ENCODE assay signal across 9 cellular contexts in genomic region chrX:53320543-53321215, GRCh38. TPM values are rescaled to one million over a fixed set of nuclear protein-coding genes. Genes with fewer than 3 reads are reported as not detected.
A peak's percentile ranks its signal among the peaks of the same experiment; 100 is the strongest.
DNase-seq lines count a peak whose midpoint lies in the region; ATAC-seq lines count a peak whose summit lies in the region.
"Had no signal": no experiment of that assay in that cellular context is flagged by ENCODE, and none has a peak within 500 bp of the region (broad histone marks: within the 10 kb centered on the region; RNA-seq: fewer than 3 reads in every experiment).

No MANE protein-coding gene starts in this region.

- intact Hi-C loops in right cardiac atrium (cut with DNase I): no loop called here

- WGBS in right cardiac atrium: under 1% methylated on average over 68 of the region's 71 CpGs

- DNase-seq in NCI-H1417 (lab: John Stamatoyannopoulos, UW): peak in 2 of 3 experiments; percentile 27 to 41
- DNase-seq in NCI-H1417 treated with DMSO at 0.1 percent for 48 hours (lab: John Stamatoyannopoulos, UW): no peak
- DNase-seq in activated naive CD4-positive, alpha-beta T cell treated with Interleukin-2 at 50 U/mL for 16 hours: peak; percentile 11
- DNase-seq in right cardiac atrium: peak in 1 of 3 donors; percentile 51
- DNase-seq in ACHN: no peak

- H3K27me3 ChIP-seq in right cardiac atrium (ENCODE audit: control insufficient read depth, insufficient read depth): no peaks in the 10 kb centered on the region

- H3K4me3 ChIP-seq in right cardiac atrium (ENCODE audit: low read length) (peak overlapping the region; percentile 77), skin epidermis (peak overlapping the region; percentile 34 to 60 (median 45))
- H3K4me3 ChIP-seq: BLaER1 treated with 17β-estradiol and CSF1 and Interleukin-3, amounts not matched to agents 10 nM and 100 nM had no signal

- in situ Hi-C loops in ACHN (cut with HindIII; ENCODE audit: low pct_ligation_motif_present, low pct_unique_long_range_greater_than_20kb, low sequenced_read_pairs): no loop called here

- H3K4me1 ChIP-seq in right cardiac atrium (ENCODE audit: control insufficient read depth, insufficient read depth, low read length): no peaks in the 10 kb centered on the region
- H3K4me1 ChIP-seq: BLaER1 treated with 17β-estradiol and CSF1 and Interleukin-3, amounts not matched to agents 10 nM and 100 nM had no signal

- peak; percentile 24 to 26 for ATAC-seq in right cardiac atrium
- no peak for ATAC-seq in HG03159 (IDR thresholded peaks at IDR 0.05; ENCODE audit: unreplicated experiment)
- no peak for ATAC-seq in HG02870 (IDR thresholded peaks at IDR 0.05; ENCODE audit: unreplicated experiment)

- H3K9me3 ChIP-seq in right cardiac atrium (ENCODE audit: control insufficient read depth, low read length): no peaks in the 10 kb centered on the region

- no peak overlapping the region for H3K27ac ChIP-seq in right cardiac atrium (ENCODE audit: low read length)
- H3K27ac ChIP-seq in skin epidermis: peak overlapping the region in 3 of 21 experiments; percentile 52 to 63 (median 55)
- H3K27ac ChIP-seq: BLaER1 treated with 17β-estradiol and CSF1 and Interleukin-3, amounts not matched to agents 10 nM and 100 nM had no signal

RNA-seq across cellular contexts. Expression of gene IQSEC2, which starts 39.3 kb away (rescaled TPM):
- 10 to 100 TPM; 11.6 to 15.3 (median 14.6) TPM for total RNA-seq in right cardiac atrium
- polyA plus RNA-seq in right cardiac atrium: 15.1 TPM

Comparison
In these comparisons a context has a peak if more than half of its experiments do, and no peak if none do; other contexts are left out.
1. DNase-seq: peak in NCI-H1417 (2 of 3) and activated naive CD4-positive, alpha-beta T cell treated with Interleukin-2 at 50 U/mL for 16 hours (single experiment); none in NCI-H1417 treated with DMSO at 0.1 percent for 48 hours (single experiment) and ACHN (single experiment).
2. ATAC-seq: peak in right cardiac atrium (2 of 2); none in HG03159 (single experiment) and HG02870 (single experiment).